ENCODE assay signal across 21 cellular contexts in the genomic region with DNA sequence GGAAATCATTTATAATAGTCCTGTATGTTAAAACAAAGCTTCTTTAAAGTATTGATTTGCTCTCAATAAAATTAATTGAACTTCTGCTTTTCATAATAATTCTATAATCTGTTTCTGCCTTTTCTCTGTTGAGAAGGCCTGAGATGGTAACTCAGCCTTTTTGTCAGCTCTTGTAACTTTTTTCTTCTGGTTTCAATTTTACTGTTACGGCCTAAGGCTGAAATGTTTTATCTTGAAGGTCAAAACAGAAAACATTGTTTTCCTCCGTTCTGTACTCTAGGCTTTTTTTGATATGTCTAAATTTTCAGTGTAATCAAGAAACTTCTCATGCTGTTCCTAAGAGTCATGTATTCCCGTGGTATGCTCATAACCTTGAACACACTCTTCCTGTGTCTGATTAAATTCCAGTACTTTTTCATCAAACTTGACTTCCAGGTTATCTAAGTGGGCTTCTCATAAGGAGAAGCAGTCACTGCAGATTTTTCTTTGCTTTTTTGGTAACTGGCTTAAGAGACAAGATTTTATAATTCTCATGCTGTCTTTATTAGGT. TPM values are rescaled to one million over a fixed set of nuclear protein-coding genes. Genes with fewer than 3 reads are reported as not detected.
DNase-seq lines count a peak whose midpoint lies in the region; ATAC-seq, FAIRE-seq and TF ChIP-seq lines count a peak whose summit lies in the region.
"Had no signal": no experiment of that assay in that cellular context is flagged by ENCODE, and none has a peak within 500 bp of the region (broad histone marks: within the 10 kb centered on the region; RNA-seq: fewer than 3 reads in every experiment).

No MANE protein-coding gene starts in this region.

- TF ChIP-seq CTCF in mammary epithelial cell (conservative IDR thresholded peaks at IDR 0.05 in 1 of 2, IDR thresholded peaks at IDR 0.05 in 1 of 2; ENCODE audit: extremely low read depth in 1 of 2, insufficient read depth in 1 of 2, low read depth in 1 of 2, low read length in 2 of 2), result no peak

- H3K27me3 Mint-ChIP-seq in activated CD8-positive, alpha-beta memory T cell treated with anti-CD3 and anti-CD28 coated beads, Interleukin-2, amount 10 ng/mL, durations not matched to agents 7 days and 5 days, result peaks cover 10% of the 10 kb centered on the region

- intact Hi-C loops in mammary epithelial cell (cut with micrococcal nuclease), result no loop called here

- FAIRE-seq in frontal cortex (lab: Jason Lieb, UNC), result no peak

- H3K9me3 ChIP-seq in adipocyte (ENCODE audit: control insufficient read depth, low read length) (no peaks in the 10 kb centered on the region), mammary epithelial cell (replicated peaks; ENCODE audit: insufficient read depth, low read length) (no peaks in the 10 kb centered on the region)
- H3K9me3 ChIP-seq: BE2C had no signal

- H4K20me1 ChIP-seq in mammary epithelial cell (ENCODE audit: insufficient read depth, low read length), result no peaks in the 10 kb centered on the region

- peaks cover 22% of the 10 kb centered on the region for H3K4me1 Mint-ChIP-seq in activated CD8-positive, alpha-beta memory T cell treated with anti-CD3 and anti-CD28 coated beads, Interleukin-2, amount 10 ng/mL, durations not matched to agents 7 days and 5 days

- H3K27me3 ChIP-seq in adipocyte (replicated peaks; ENCODE audit: control insufficient read depth, insufficient read depth, low read length) (no peaks in the 10 kb centered on the region), mammary epithelial cell (ENCODE audit: insufficient read depth, low read length) (no peaks in the 10 kb centered on the region)
- H3K27me3 ChIP-seq: BE2C had no signal

- no peak for DNase-seq in activated CD8-positive, alpha-beta memory T cell treated with anti-CD3 and anti-CD28 coated beads, Interleukin-2, amount 10 ng/mL, durations not matched to agents 7 days and 5 days
- no peak for DNase-seq in activated CD8-positive, alpha-beta memory T cell treated with anti-CD3 and anti-CD28 coated beads, Interleukin-2, amount 50 U/mL, for 4 hours
- DNase-seq in adipocyte (ENCODE audit: low read depth) (peak; percentile 57), iris pigment epithelial cell (ENCODE audit: low read depth) (peak; percentile 45), mammary epithelial cell (no peak), NCI-H2029 (lab: John Stamatoyannopoulos, UW) (no peak), frontal cortex (ENCODE audit: low spot score in 2 of 2) (no peak)
- DNase-seq: BE2C; CD4-positive, alpha-beta T cell; DMS53; HFFc6; IMR-90; NCI-H1105; NCI-H1694 treated with DMSO at 0.1 percent for 48 hours; NCI-H226; NCI-H69; NK-92 treated with Interleukin-12 subunit alpha and Interleukin-12 subunit beta, amount 100 ng/mL, for 24 hours; SIG-M5 had no signal

- H3K9me3 Mint-ChIP-seq in activated CD8-positive, alpha-beta memory T cell treated with anti-CD3 and anti-CD28 coated beads, Interleukin-2, amount 10 ng/mL, durations not matched to agents 7 days and 5 days (ENCODE audit: low read depth), result no peaks in the 10 kb centered on the region
- H3K9me3 Mint-ChIP-seq: CD4-positive, alpha-beta T cell; HFFc6 had no signal

- H3K4me3 ChIP-seq in adipocyte (ENCODE audit: low read length) (no peak overlapping the region), mammary epithelial cell (replicated peaks in 1 of 3; ENCODE audit: insufficient read depth in 1 of 3, low read depth in 2 of 3, low read length in 3 of 3) (no peak overlapping the region)

- no peak overlapping the region for H3K27ac ChIP-seq in mammary epithelial cell (ENCODE audit: insufficient read depth, low read depth, low read length)
- H3K27ac ChIP-seq: 22Rv1 had no signal

- H2AFZ ChIP-seq in mammary epithelial cell (ENCODE audit: low read depth, low read length), result no peak overlapping the region

- BruUV-seq in mammary epithelial cell (replicated peaks; lab: Mats Ljungman, UMichigan), result no TSS peak

- H3K36me3 ChIP-seq in adipocyte (ENCODE audit: control insufficient read depth, insufficient read depth, low read length, severe bottlenecking) (no peaks in the 10 kb centered on the region), mammary epithelial cell (ENCODE audit: insufficient read depth, low read length) (no peaks in the 10 kb centered on the region)
- H3K36me3 ChIP-seq: BE2C had no signal

- peak overlapping the region; percentile 33 for H3K27ac Mint-ChIP-seq in activated CD8-positive, alpha-beta memory T cell treated with anti-CD3 and anti-CD28 coated beads, Interleukin-2, amount 10 ng/mL, durations not matched to agents 7 days and 5 days
- H3K27ac Mint-ChIP-seq: CD4-positive, alpha-beta T cell; HFFc6 had no signal

- no peaks in the 10 kb centered on the region for H3K79me2 ChIP-seq in mammary epithelial cell (ENCODE audit: insufficient read depth, low read length)

- H3K4me3 Mint-ChIP-seq in activated CD8-positive, alpha-beta memory T cell treated with anti-CD3 and anti-CD28 coated beads, Interleukin-2, amount 10 ng/mL, durations not matched to agents 7 days and 5 days, result no peak overlapping the region
- H3K4me3 Mint-ChIP-seq: CD4-positive, alpha-beta T cell; HFFc6 had no signal

- no peak overlapping the region for H3K4me2 ChIP-seq in mammary epithelial cell (ENCODE audit: insufficient read depth, low read depth, low read length)

- peaks cover 13% of the 10 kb centered on the region for H3K4me1 ChIP-seq in adipocyte (ENCODE audit: control insufficient read depth, insufficient read depth, low read length)
- no peaks in the 10 kb centered on the region for H3K4me1 ChIP-seq in mammary epithelial cell (ENCODE audit: insufficient read depth, low read length)
- H3K4me1 ChIP-seq: BE2C had no signal

- WGBS in mammary epithelial cell (ENCODE audit: low coverage, missing lambda C conversion rate), result 89% methylated on average over 3 of the region's 3 CpGs

- in situ Hi-C loops in mammary epithelial cell (cut with MboI; ENCODE audit: low sequenced_read_pairs in 2 of 2), result loop anchor here in 1 of 2 donors (25.0 kb wide), 1 partner anchor 395 kb away; no protein-coding TSS in a partner anchor

- CTCF ChIA-PET in activated CD8-positive, alpha-beta memory T cell treated with anti-CD3 and anti-CD28 coated beads, Interleukin-2, amount 10 ng/mL, durations not matched to agents 7 days and 5 days (lab: Charles Lee), result no interaction called here
- CTCF ChIA-PET in mammary epithelial cell (lab: Charles Lee; ENCODE audit: low non-redundant PET), result no interaction called here

- H3K36me3 Mint-ChIP-seq in activated CD8-positive, alpha-beta memory T cell treated with anti-CD3 and anti-CD28 coated beads, Interleukin-2, amount 10 ng/mL, durations not matched to agents 7 days and 5 days, result no peaks in the 10 kb centered on the region

- dilution Hi-C loops in mammary epithelial cell (cut with HindIII; ENCODE audit: low sequenced_read_pairs), result no loop called here

- no peak for ATAC-seq in activated CD8-positive, alpha-beta memory T cell treated with anti-CD3 and anti-CD28 coated beads, Interleukin-2, amount 10 ng/mL, durations not matched to agents 7 days and 5 days
- ATAC-seq in GM21390 (IDR thresholded peaks at IDR 0.05; ENCODE audit: unreplicated experiment), result no peak

- peak overlapping the region; percentile 61 for H3K9ac ChIP-seq in adipocyte (ENCODE audit: low read length)
- H3K9ac ChIP-seq in mammary epithelial cell (ENCODE audit: insufficient read depth, low read length), result no peak overlapping the region

RNA-seq across cellular contexts. Expression of gene NAXD, which starts 7.6 kb away (rescaled TPM):
- total RNA-seq in activated CD8-positive, alpha-beta memory T cell treated with anti-CD3 and anti-CD28 coated beads, Interleukin-2, amount 10 ng/mL, durations not matched to agents 7 days and 5 days, result 10 to 100 TPM; 26.3 to 29.5 TPM
- total RNA-seq in mammary epithelial cell, result 10 to 100 TPM; 18.3 to 27.0 TPM
- polyA plus RNA-seq in mammary epithelial cell, result 19.5 TPM
- polyA minus RNA-seq in mammary epithelial cell, result 7.5 TPM
- 25.3 TPM for total RNA-seq in frontal cortex

RNA-seq across cellular contexts. Expression of gene RAB20, which starts 46.2 kb away (rescaled TPM):
- 1 to 10 TPM; 1.1 to 3.8 TPM for total RNA-seq in activated CD8-positive, alpha-beta memory T cell treated with anti-CD3 and anti-CD28 coated beads, Interleukin-2, amount 10 ng/mL, durations not matched to agents 7 days and 5 days
- 1 to 10 TPM; 5.5 to 6.1 TPM for total RNA-seq in mammary epithelial cell
- 9.7 TPM for polyA plus RNA-seq in mammary epithelial cell
- polyA minus RNA-seq in mammary epithelial cell, result 21.6 TPM
- 2.0 TPM for total RNA-seq in frontal cortex
- total RNA-seq: OCI-LY7 had no signal

Comparison
In these comparisons a context has a peak if more than half of its experiments do, and no peak if none do; other contexts are left out.
1. DNase-seq: peak in adipocyte (single experiment) and iris pigment epithelial cell (single experiment); none in activated CD8-positive, alpha-beta memory T cell treated with anti-CD3 and anti-CD28 coated beads, Interleukin-2, amount 10 ng/mL, durations not matched to agents 7 days and 5 days (single experiment), activated CD8-positive, alpha-beta memory T cell treated with anti-CD3 and anti-CD28 coated beads, Interleukin-2, amount 50 U/mL, for 4 hours (single experiment), mammary epithelial cell (single experiment), NCI-H2029 (single experiment) and frontal cortex (0 of 2).